In genomic region chr15:41043276-41043675, GRCh38 we compare ENCODE assay signal across 14 cellular contexts.
DNase-seq lines count a peak whose midpoint lies in the region; ATAC-seq lines count a peak whose summit lies in the region.
"Had no signal": no experiment of that assay in that cellular context is flagged by ENCODE, and none has a peak within 500 bp of the region (broad histone marks: within the 10 kb centered on the region; RNA-seq: fewer than 3 reads in every experiment).

No MANE protein-coding gene starts in this region.

- no peak overlapping the region for H2AFZ ChIP-seq in GM23248

- peaks cover 21% of the 10 kb centered on the region for H3K4me1 ChIP-seq in GM23248 (ENCODE audit: insufficient read depth)
- H3K4me1 ChIP-seq: esophagus squamous epithelium, SJCRH30 had no signal

- in situ Hi-C loops in GM23248 (cut with MboI): no loop called here

- H3K27me3 ChIP-seq in GM23248 (replicated peaks; ENCODE audit: insufficient read depth): no peaks in the 10 kb centered on the region
- H3K27me3 ChIP-seq: esophagus squamous epithelium, MG63, SJCRH30, stomach had no signal

- H3K27ac ChIP-seq in GM23248: peak overlapping the region; percentile 60
- H3K27ac ChIP-seq: esophagus squamous epithelium, SJCRH30, stomach had no signal

- H3K4me2 ChIP-seq in GM23248 (ENCODE audit: unreplicated experiment): peak overlapping the region; percentile 59

- peak overlapping the region; percentile 19; the same call in 1 of the 2 replicates for H3K4me3 ChIP-seq in GM23248
- H3K4me3 ChIP-seq: esophagus squamous epithelium, MG63, SJCRH30, stomach had no signal

- ATAC-seq in GM21737 (IDR thresholded peaks at IDR 0.05; ENCODE audit: unreplicated experiment): no peak
- ATAC-seq: HCT116 had no signal

- H3K36me3 ChIP-seq in GM23248 (ENCODE audit: low read depth): peaks cover 66% of the 10 kb centered on the region

- no peaks in the 10 kb centered on the region for H3K9me2 ChIP-seq in GM23248 (ENCODE audit: insufficient read depth)

- no peaks in the 10 kb centered on the region for H3K9me3 ChIP-seq in GM23248 (ENCODE audit: low read depth)
- H3K9me3 ChIP-seq: esophagus squamous epithelium, MG63, SJCRH30, stomach had no signal

- peaks cover 28% of the 10 kb centered on the region for H3F3A ChIP-seq in GM23248 (ENCODE audit: insufficient read depth)

- H3K79me2 ChIP-seq in GM23248 (ENCODE audit: insufficient read depth): peaks cover 46% of the 10 kb centered on the region

- H4K20me1 ChIP-seq in GM23248 (ENCODE audit: insufficient read depth): no peaks in the 10 kb centered on the region

- peak overlapping the region; percentile 33; the same call in 1 of the 2 replicates for H3K9ac ChIP-seq in GM23248

- DNase-seq in GM23248 (peak; percentile 63), astrocyte of the hippocampus (ENCODE audit: low read depth, low spot score) (peak; percentile 73), kidney glomerular epithelial cell (lab: John Stamatoyannopoulos, UW) (peak; percentile 0), stromal cell of bone marrow (ENCODE audit: low read depth) (peak; percentile 61), HK-2 (ENCODE audit: unreplicated experiment) (no peak), UCSD-AML1 (lab: John Stamatoyannopoulos, UW; ENCODE audit: unreplicated experiment) (no peak)
- DNase-seq: activated naive CD4-positive, alpha-beta T cell; esophagus squamous epithelium; MG63; NCI-H2107; SJCRH30; stomach had no signal

Comparison
In these comparisons a context has a peak if more than half of its experiments do, and no peak if none do; other contexts are left out.
1. DNase-seq: peak in GM23248 (single experiment), astrocyte of the hippocampus (single experiment), kidney glomerular epithelial cell (single experiment) and stromal cell of bone marrow (single experiment); none in HK-2 (single experiment) and UCSD-AML1 (single experiment).